ENCODE assay signal across 17 cellular contexts in the genomic region with DNA sequence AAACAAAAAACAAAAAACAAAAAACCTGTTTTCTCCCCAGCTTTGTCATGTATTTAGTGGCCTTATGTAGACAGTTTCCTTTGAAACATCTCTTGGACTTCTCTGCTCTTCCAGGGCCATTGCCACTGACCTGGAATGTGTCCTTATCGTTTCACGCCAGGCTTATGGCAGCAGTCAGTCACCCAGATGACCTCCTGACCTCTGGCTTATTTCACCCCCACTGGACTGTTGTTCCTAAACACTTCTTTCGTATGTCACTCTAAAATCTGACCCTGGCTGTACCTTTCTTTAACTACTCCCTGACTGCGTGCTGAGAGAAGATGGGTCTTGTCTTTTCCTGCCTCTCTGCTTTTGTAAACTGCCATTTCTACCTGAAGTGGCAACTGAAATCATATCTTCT. TPM values are rescaled to one million over a fixed set of nuclear protein-coding genes. Genes with fewer than 3 reads are reported as not detected.
DNase-seq lines count a peak whose midpoint lies in the region; ATAC-seq lines count a peak whose summit lies in the region.
"Had no signal": no experiment of that assay in that cellular context is flagged by ENCODE, and none has a peak within 500 bp of the region (broad histone marks: within the 10 kb centered on the region; RNA-seq: fewer than 3 reads in every experiment).

No MANE protein-coding gene starts in this region.

- DNase-seq in T-helper 1 cell: no peak
- no peak for DNase-seq in Right ventricle myocardium inferior (ENCODE audit: missing footprints)
- no peak for DNase-seq in cardiac septum (ENCODE audit: low spot score)
- DNase-seq in activated naive CD8-positive, alpha-beta T cell treated with anti-CD3 and anti-CD28 coated beads, Interleukin-2, amount 50 U/mL, for 24 hours: no peak
- no peak for DNase-seq in naive thymus-derived CD8-positive, alpha-beta T cell
- no peak for DNase-seq in foreskin melanocyte
- no peak for DNase-seq in NCI-H748 (lab: John Stamatoyannopoulos, UW; ENCODE audit: unreplicated experiment)
- DNase-seq: brain microvascular endothelial cell; Calu3; dermis blood vessel endothelial cell; NCI-H187; NCI-H748 treated with DMSO at 0.1 percent for 48 hours; stimulated activated CD4-positive, alpha-beta T cell treated with anti-CD3 and anti-CD28 coated beads, Interleukin-12 subunit alpha, Interleukin-12 subunit beta, amount 100 ng/mL, for 4 hours; SW 1271; uterus; WERI-Rb-1 had no signal

- intact Hi-C loops in Right ventricle myocardium inferior (cut with DNase I): loop anchor here (5.0 kb wide), 1 partner anchor 426 kb away; no protein-coding TSS in a partner anchor
- intact Hi-C loops in cardiac septum (cut with DNase I): no loop called here

- peak; percentile 40 for ATAC-seq in Right ventricle myocardium inferior
- ATAC-seq in activated naive CD8-positive, alpha-beta T cell treated with anti-CD3 and anti-CD28 coated beads, Interleukin-2, amount 50 U/mL, for 24 hours: no peak
- ATAC-seq in naive thymus-derived CD8-positive, alpha-beta T cell: no peak

- H3K4me1 Mint-ChIP-seq in T-helper 1 cell treated with Interleukin-12 subunit alpha and Interleukin-12 subunit beta and Interleukin-4 antibody, amounts not matched to agents 30 μg/mL and 1 μg/mL, for 36 hours (ENCODE audit: low read depth): peaks cover 39% of the 10 kb centered on the region
- H3K4me1 Mint-ChIP-seq in activated naive CD8-positive, alpha-beta T cell treated with anti-CD3 and anti-CD28 coated beads, Interleukin-2, amount 50 U/mL, for 24 hours: peaks cover 44% of the 10 kb centered on the region
- peaks cover 22 to 50% (median 37%) of the 10 kb centered on the region in 4 donors for H3K4me1 Mint-ChIP-seq in naive thymus-derived CD8-positive, alpha-beta T cell

- peak overlapping the region; percentile 56 for H3K27ac Mint-ChIP-seq in T-helper 1 cell treated with Interleukin-12 subunit alpha and Interleukin-12 subunit beta and Interleukin-4 antibody, amounts not matched to agents 30 μg/mL and 1 μg/mL, for 36 hours
- H3K27ac Mint-ChIP-seq in activated naive CD8-positive, alpha-beta T cell treated with anti-CD3 and anti-CD28 coated beads, Interleukin-2, amount 50 U/mL, for 24 hours: peak overlapping the region; percentile 12
- peak overlapping the region in 7 of 10 donors; percentile 1 to 90 (median 51) for H3K27ac Mint-ChIP-seq in naive thymus-derived CD8-positive, alpha-beta T cell

- H3K36me3 Mint-ChIP-seq in T-helper 1 cell treated with Interleukin-12 subunit alpha and Interleukin-12 subunit beta and Interleukin-4 antibody, amounts not matched to agents 30 μg/mL and 1 μg/mL, for 36 hours (ENCODE audit: low read depth): peaks cover 43% of the 10 kb centered on the region
- H3K36me3 Mint-ChIP-seq in activated naive CD8-positive, alpha-beta T cell treated with anti-CD3 and anti-CD28 coated beads, Interleukin-2, amount 50 U/mL, for 24 hours (ENCODE audit: low read depth): peaks cover 28% of the 10 kb centered on the region
- H3K36me3 Mint-ChIP-seq in naive thymus-derived CD8-positive, alpha-beta T cell: peaks cover 0 to 73% (median 8%) of the 10 kb centered on the region in 3 donors

- H3K4me3 Mint-ChIP-seq in T-helper 1 cell treated with Interleukin-12 subunit alpha and Interleukin-12 subunit beta and Interleukin-4 antibody, amounts not matched to agents 30 μg/mL and 1 μg/mL, for 36 hours: no peak overlapping the region
- H3K4me3 Mint-ChIP-seq in activated naive CD8-positive, alpha-beta T cell treated with anti-CD3 and anti-CD28 coated beads, Interleukin-2, amount 50 U/mL, for 24 hours: no peak overlapping the region
- no peak overlapping the region for H3K4me3 Mint-ChIP-seq in naive thymus-derived CD8-positive, alpha-beta T cell

- POLR2A ChIA-PET in naive thymus-derived CD8-positive, alpha-beta T cell (lab: Charles Lee): no interaction called here

- no peaks in the 10 kb centered on the region for H3K9me3 Mint-ChIP-seq in T-helper 1 cell treated with Interleukin-12 subunit alpha and Interleukin-12 subunit beta and Interleukin-4 antibody, amounts not matched to agents 30 μg/mL and 1 μg/mL, for 36 hours
- H3K9me3 Mint-ChIP-seq in activated naive CD8-positive, alpha-beta T cell treated with anti-CD3 and anti-CD28 coated beads, Interleukin-2, amount 50 U/mL, for 24 hours: no peaks in the 10 kb centered on the region
- no peaks in the 10 kb centered on the region for H3K9me3 Mint-ChIP-seq in naive thymus-derived CD8-positive, alpha-beta T cell

- no peaks in the 10 kb centered on the region for H3K27me3 Mint-ChIP-seq in T-helper 1 cell treated with Interleukin-12 subunit alpha and Interleukin-12 subunit beta and Interleukin-4 antibody, amounts not matched to agents 30 μg/mL and 1 μg/mL, for 36 hours (ENCODE audit: low read depth)
- H3K27me3 Mint-ChIP-seq in activated naive CD8-positive, alpha-beta T cell treated with anti-CD3 and anti-CD28 coated beads, Interleukin-2, amount 50 U/mL, for 24 hours: no peaks in the 10 kb centered on the region
- no peaks in the 10 kb centered on the region for H3K27me3 Mint-ChIP-seq in naive thymus-derived CD8-positive, alpha-beta T cell

RNA-seq across cellular contexts. Expression of gene LGALS8, which starts 9.1 kb away (rescaled TPM):
- total RNA-seq in Right ventricle myocardium inferior: 92.3 TPM
- 77.6 TPM for total RNA-seq in cardiac septum
- 100 to 1,000 TPM; 102 to 113 TPM for total RNA-seq in naive thymus-derived CD8-positive, alpha-beta T cell
- 10 to 100 TPM; 29.3 to 40.8 (median 36.3) TPM for polyA plus RNA-seq in naive thymus-derived CD8-positive, alpha-beta T cell
